Comparison of ENCODE assay signal across 1 cellular context in the genomic region with DNA sequence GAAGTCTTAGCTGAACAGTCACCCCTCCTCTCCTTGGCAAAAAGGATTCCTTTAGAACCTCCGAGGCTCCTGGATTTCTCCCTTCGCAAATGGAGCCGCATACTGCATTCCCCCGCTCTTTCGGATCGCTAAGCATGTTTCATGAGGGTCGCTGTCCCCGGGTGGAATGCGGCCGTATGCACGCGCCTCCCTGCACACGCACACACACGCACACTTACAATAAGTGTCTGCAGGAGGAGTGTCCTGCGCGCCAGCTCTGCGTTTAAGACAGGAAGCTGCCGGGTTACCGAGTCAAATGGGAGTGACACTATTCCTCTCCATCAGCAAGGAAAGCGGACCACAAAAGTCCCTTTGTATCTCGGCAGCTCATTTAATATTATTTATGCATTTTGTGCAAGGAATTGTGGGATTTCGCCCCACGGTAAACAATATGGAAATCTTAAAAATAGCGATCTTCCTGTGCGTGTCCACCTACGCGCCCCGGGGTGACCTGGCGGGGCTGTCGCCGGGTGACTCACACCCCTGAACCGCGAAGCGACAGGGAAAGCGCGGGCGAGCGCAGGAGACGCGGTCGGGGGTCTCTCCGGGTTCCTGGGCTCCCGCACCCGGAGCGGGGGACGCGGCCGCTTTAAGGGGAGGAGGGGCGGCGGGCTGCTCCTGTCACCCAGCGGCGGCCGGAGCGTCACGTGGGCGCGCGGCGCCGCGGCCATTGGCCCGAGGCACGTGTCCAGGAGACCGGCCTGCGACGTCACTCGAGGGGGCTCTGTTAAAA.
TF ChIP-seq lines count a peak whose summit lies in the region.

No MANE protein-coding gene starts in this region.

TF ChIP-seq in IMR-90, 13 proteins besides CTCF, POLR2A, EP300 and RAD21 (continued from another document):
- TF ChIP-seq, protein P1, sequence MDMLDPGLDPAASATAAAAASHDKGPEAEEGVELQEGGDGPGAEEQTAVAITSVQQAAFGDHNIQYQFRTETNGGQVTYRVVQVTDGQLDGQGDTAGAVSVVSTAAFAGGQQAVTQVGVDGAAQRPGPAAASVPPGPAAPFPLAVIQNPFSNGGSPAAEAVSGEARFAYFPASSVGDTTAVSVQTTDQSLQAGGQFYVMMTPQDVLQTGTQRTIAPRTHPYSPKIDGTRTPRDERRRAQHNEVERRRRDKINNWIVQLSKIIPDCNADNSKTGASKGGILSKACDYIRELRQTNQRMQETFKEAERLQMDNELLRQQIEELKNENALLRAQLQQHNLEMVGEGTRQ (IDR thresholded peaks at IDR 0.05; ENCODE audit: low read depth, low read length), result peak; percentile 94
- TF ChIP-seq CEBPB (IDR thresholded peaks at IDR 0.05; ENCODE audit: low read depth, low read length) (no peak), BHLHE40 (IDR thresholded peaks at IDR 0.05; ENCODE audit: low read depth, low read length) (peak; percentile 31; the same call in 1 of the 2 replicates)
